Comparison of ENCODE assay signal across 8 cellular contexts in the genomic region with DNA sequence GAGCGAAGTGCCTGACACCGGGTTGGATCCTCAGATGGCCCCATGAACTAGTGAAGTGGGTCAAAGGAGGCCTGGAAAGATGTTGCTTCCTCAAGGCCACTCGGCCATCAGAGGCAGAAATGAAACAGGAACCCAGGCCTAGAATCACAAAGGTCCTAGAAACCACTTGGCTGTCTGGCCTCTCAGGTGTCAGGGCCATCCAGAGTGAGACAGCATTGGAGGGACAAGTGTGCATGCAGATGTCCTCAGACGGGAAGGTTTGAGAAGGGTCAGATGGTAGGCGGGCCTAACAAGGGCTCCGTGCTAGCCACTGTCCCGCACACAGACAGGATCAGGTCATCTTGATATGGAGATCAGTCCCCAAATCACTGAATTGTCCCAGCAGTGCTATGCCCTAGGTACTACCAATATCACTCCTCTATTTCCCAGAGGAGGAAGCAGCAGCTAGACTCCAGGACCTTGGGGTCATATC. TPM values are rescaled to one million over a fixed set of nuclear protein-coding genes. Genes with fewer than 3 reads are reported as not detected.
A peak's percentile ranks its signal among the peaks of the same experiment; 100 is the strongest.
DNase-seq lines count a peak whose midpoint lies in the region; ATAC-seq and TF ChIP-seq lines count a peak whose summit lies in the region.

No MANE protein-coding gene starts in this region.

- H3K27me3 ChIP-seq in body of pancreas (no peaks in the 10 kb centered on the region), mucosa of rectum (ENCODE audit: control insufficient read depth in 2 of 2, insufficient read depth in 2 of 2, low read length in 2 of 2) (peaks cover 4 to 13% of the 10 kb centered on the region in 2 donors), aorta (ENCODE audit: control insufficient read depth in 1 of 2, insufficient read depth in 2 of 2, low read length in 1 of 2) (no peaks in the 10 kb centered on the region)

- 59 to 61% methylated on average over 5 to 7 of the region's 7 CpGs for WGBS in body of pancreas, 2 donors
- 66 to 69% methylated on average over 6 to 7 of the region's 7 CpGs for WGBS in aorta, 2 donors

- no peaks in the 10 kb centered on the region for H3K27me3 Mint-ChIP-seq in stimulated activated naive CD8-positive, alpha-beta T cell treated with anti-CD3 and anti-CD28 coated beads, Interleukin-15, Interleukin-2, amounts not matched to agents 100 ng/mL and 50 ng/mL, for 24 hours

- H3K27ac Mint-ChIP-seq in stimulated activated naive CD8-positive, alpha-beta T cell treated with anti-CD3 and anti-CD28 coated beads, Interleukin-15, Interleukin-2, amounts not matched to agents 100 ng/mL and 50 ng/mL, for 24 hours, result peak overlapping the region; percentile 82

- intact Hi-C loops in body of pancreas (cut with DNase I) (loop anchor here (10.0 kb wide), 1 partner anchor 111 kb away; the partner anchor contains the start of gene DMAC2), aorta (cut with DNase I) (loop anchor here (2.0 to 5.0 kb wide), 2 partner anchors 29 to 33 kb away; partner anchors contain the start of gene TGFB1 (in 1 of the 2))

- no peaks in the 10 kb centered on the region for H3K9me3 Mint-ChIP-seq in stimulated activated naive CD8-positive, alpha-beta T cell treated with anti-CD3 and anti-CD28 coated beads, Interleukin-15, Interleukin-2, amounts not matched to agents 100 ng/mL and 50 ng/mL, for 24 hours

- H3K4me3 Mint-ChIP-seq in stimulated activated naive CD8-positive, alpha-beta T cell treated with anti-CD3 and anti-CD28 coated beads, Interleukin-15, Interleukin-2, amounts not matched to agents 100 ng/mL and 50 ng/mL, for 24 hours, result no peak overlapping the region

- H3K36me3 ChIP-seq in body of pancreas (replicated peaks in 1 of 2; ENCODE audit: insufficient read depth in 1 of 2, low read depth in 2 of 2) (peaks cover 0 to 2% of the 10 kb centered on the region in 2 donors), mucosa of rectum (ENCODE audit: control insufficient read depth in 2 of 2, insufficient read depth in 2 of 2, low read length in 2 of 2) (peaks cover 17 to 27% of the 10 kb centered on the region in 2 donors), aorta (ENCODE audit: control insufficient read depth in 1 of 2, insufficient read depth in 2 of 2, low read length in 1 of 2) (peaks cover 0 to 4% of the 10 kb centered on the region in 2 donors)

- H3K27ac ChIP-seq in body of pancreas (peak overlapping the region; percentile 44 to 68 (median 60)), mucosa of rectum (ENCODE audit: low read depth in 2 of 2, low read length in 2 of 2) (peak overlapping the region; percentile 75 to 83), aorta (ENCODE audit: low read depth in 1 of 2, low read length in 2 of 2) (peak overlapping the region; percentile 40 to 80)

- ATAC-seq in stimulated activated naive CD8-positive, alpha-beta T cell treated with anti-CD3 and anti-CD28 coated beads, Interleukin-15, Interleukin-2, amounts not matched to agents 100 U/mL and 50 U/mL, for 24 hours, result no peak
- ATAC-seq in body of pancreas (no peak), aorta (ENCODE audit: low FRiP score) (no peak)

- H3K36me3 Mint-ChIP-seq in stimulated activated naive CD8-positive, alpha-beta T cell treated with anti-CD3 and anti-CD28 coated beads, Interleukin-15, Interleukin-2, amounts not matched to agents 100 ng/mL and 50 ng/mL, for 24 hours (ENCODE audit: low read depth), result peaks cover 39% of the 10 kb centered on the region

- H3K4me3 ChIP-seq in body of pancreas, result no peak overlapping the region
- no peak overlapping the region for H3K4me3 ChIP-seq in mucosa of rectum (ENCODE audit: low read length in 2 of 2)
- H3K4me3 ChIP-seq in aorta (ENCODE audit: low read length in 2 of 2), result no peak overlapping the region

- H3K9me3 ChIP-seq in body of pancreas, result no peaks in the 10 kb centered on the region
- H3K9me3 ChIP-seq in mucosa of rectum (ENCODE audit: control insufficient read depth in 2 of 2, low read length in 2 of 2), result no peaks in the 10 kb centered on the region
- H3K9me3 ChIP-seq in aorta (ENCODE audit: control insufficient read depth, low read length), result no peaks in the 10 kb centered on the region

- TF ChIP-seq POLR2A in body of pancreas (IDR thresholded peaks at IDR 0.05), result no peak

- H3K4me1 Mint-ChIP-seq in stimulated activated naive CD8-positive, alpha-beta T cell treated with anti-CD3 and anti-CD28 coated beads, Interleukin-15, Interleukin-2, amounts not matched to agents 100 ng/mL and 50 ng/mL, for 24 hours (ENCODE audit: low read depth), result peaks cover 70% of the 10 kb centered on the region

- no peak for DNase-seq in stimulated activated naive CD8-positive, alpha-beta T cell treated with anti-CD3 and anti-CD28 coated beads, Interleukin-15, Interleukin-2, amounts not matched to agents 100 U/mL and 50 U/mL, for 24 hours
- DNase-seq in body of pancreas, result no peak
- DNase-seq in aorta, result no peak
- no peak for DNase-seq in NCI-H1694 treated with DMSO at 0.1 percent for 48 hours (lab: John Stamatoyannopoulos, UW)
- no peak for DNase-seq in AML-193 (lab: John Stamatoyannopoulos, UW)
- DNase-seq in NCI-H1417 (lab: John Stamatoyannopoulos, UW), result no peak

- H3K9ac ChIP-seq in mucosa of rectum (ENCODE audit: low read depth in 1 of 2, low read length in 2 of 2), result peak overlapping the region in 1 of 2 donors; percentile 8

- H3K4me1 ChIP-seq in body of pancreas (peaks cover 46% of the 10 kb centered on the region), mucosa of rectum (ENCODE audit: control insufficient read depth in 2 of 2, insufficient read depth in 2 of 2, low read length in 2 of 2) (peaks cover 54 to 62% of the 10 kb centered on the region in 2 donors), aorta (ENCODE audit: control insufficient read depth in 1 of 2, insufficient read depth in 2 of 2, low read length in 2 of 2) (no peaks in the 10 kb centered on the region)

- no peak for TF ChIP-seq CTCF in body of pancreas (IDR thresholded peaks at IDR 0.05)

RNA-seq across cellular contexts. Expression of gene CCDC97, which starts 14.3 kb away (rescaled TPM):
- total RNA-seq in body of pancreas (10 to 100 TPM; 10.6 to 11.2 TPM), aorta (10 to 100 TPM; 18.7 to 24.3 TPM)
- 10 to 100 TPM in 1 of 2 donors, 1 to 10 TPM in 1; 7.0 to 10.8 TPM for polyA plus RNA-seq in aorta

RNA-seq across cellular contexts. Expression of gene TGFB1, which starts 29.5 kb away (rescaled TPM):
- total RNA-seq in body of pancreas (10 to 100 TPM in 1 of 2 donors, 1 to 10 TPM in 1; 7.8 to 17.1 TPM), aorta (10 to 100 TPM; 81.6 to 97.5 TPM)
- polyA plus RNA-seq in aorta, result 10 to 100 TPM; 25.4 to 56.6 TPM

RNA-seq across cellular contexts. Expression of gene B9D2, which starts 39.7 kb away (rescaled TPM):
- total RNA-seq in body of pancreas (1 to 10 TPM in 1 of 2 donors, under 1 TPM in 1; 0.52 to 5.3 TPM), aorta (1 to 10 TPM; 4.1 to 5.6 TPM)
- polyA plus RNA-seq in aorta, result 10 to 100 TPM in 1 of 2 donors, 1 to 10 TPM in 1; 1.6 to 13.5 TPM

RNA-seq across cellular contexts. Expression of gene TMEM91, which starts 52.1 kb away (rescaled TPM):
- 10 to 100 TPM in 1 of 2 donors, 1 to 10 TPM in 1; 7.5 to 15.5 TPM for total RNA-seq in body of pancreas
- total RNA-seq in aorta, result 10 to 100 TPM in 1 of 2 donors, 1 to 10 TPM in 1; 9.5 to 28.2 TPM
- 10 to 100 TPM in 1 of 2 donors, 1 to 10 TPM in 1; 8.9 to 55.8 TPM for polyA plus RNA-seq in aorta

Comparison
In these comparisons a context has a peak if more than half of its experiments do, and no peak if none do; other contexts are left out.
1. RNA of gene TGFB1, which starts 29.5 kb away (total RNA-seq): 81.6 to 97.5 TPM in aorta; 7.8 to 17.1 TPM in body of pancreas; every median in the first group is over 4 times any median in the second.
2. Peak in every context shown above with its lines, with median percentiles within 50 percentile points of each other: H3K27ac ChIP-seq.